In the genomic region with DNA sequence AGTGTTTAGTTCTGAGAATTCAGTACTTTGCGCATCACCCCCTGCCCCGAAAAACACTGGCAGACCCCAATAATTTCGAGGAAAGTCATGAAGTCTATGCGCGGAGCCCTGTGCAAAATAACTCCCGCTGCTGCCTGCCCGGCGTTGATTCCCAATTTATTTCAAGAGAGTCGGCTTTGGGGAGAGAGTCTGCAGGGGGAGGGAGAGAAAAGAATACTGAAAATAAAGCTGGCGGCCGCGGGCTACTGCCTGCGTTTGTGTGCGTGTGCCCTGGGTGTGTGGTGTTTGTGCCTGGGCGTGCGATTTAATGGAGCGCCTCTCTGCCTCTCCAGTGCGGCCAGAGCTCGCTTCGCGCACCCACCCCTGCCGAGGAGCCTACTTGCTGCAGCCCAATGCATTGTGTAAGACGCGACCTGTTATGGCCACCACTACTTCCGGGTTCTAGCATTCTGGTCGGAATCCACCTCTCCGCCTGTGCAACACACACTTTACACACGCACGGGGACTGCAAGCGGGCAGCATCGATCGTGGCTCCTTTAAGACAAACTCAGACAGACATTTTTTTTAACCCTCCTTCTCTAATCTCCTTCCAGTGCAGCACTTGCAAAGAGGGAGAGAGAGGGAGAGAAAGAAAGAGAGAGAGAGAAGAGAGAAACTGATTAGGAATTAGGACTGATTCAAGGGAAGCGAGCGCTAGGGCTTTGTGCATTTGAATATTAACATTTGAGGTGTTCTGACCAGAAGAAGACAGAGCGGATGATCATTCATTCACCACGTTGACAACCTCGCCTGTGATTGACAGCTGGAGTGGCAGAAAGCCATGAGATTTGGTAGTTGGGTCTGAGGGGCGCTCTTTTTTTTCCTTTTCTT, we compare ENCODE assay signal across 1 cellular context.
TF ChIP-seq lines count a peak whose summit lies in the region.

MEIS1 (plus strand) TSS at position 447 of the 870 bp plus-strand sequence. CDS start 732 bp downstream, outside the sequence.

TF ChIP-seq in K562, 482 proteins besides CTCF, POLR2A, EP300 and RAD21 (continued from another document and continues in another):
- no peak for TF ChIP-seq XRCC4 (IDR thresholded peaks at IDR 0.05; ENCODE audit: extremely low read depth, insufficient read depth, insufficient read length)
- no peak for TF ChIP-seq MAFF (IDR thresholded peaks at IDR 0.05; ENCODE audit: low read length)
- TF ChIP-seq SPI1 (IDR thresholded peaks at IDR 0.05; ENCODE audit: borderline replicate concordance, low read depth, low read length) = no peak
- peak; percentile 50 for TF ChIP-seq DACH1 (IDR thresholded peaks at IDR 0.05; ENCODE audit: partially characterized antibody)
- TF ChIP-seq TRIM25 (IDR thresholded peaks at IDR 0.05; ENCODE audit: borderline replicate concordance) = no peak
- TF ChIP-seq CEBPG (CRISPR knock-in tag; IDR thresholded peaks at IDR 0.05) = peak; percentile 81
- TF ChIP-seq CEBPG (tag; conservative IDR thresholded peaks at IDR 0.05 in 1 of 2, IDR thresholded peaks at IDR 0.05 in 1 of 2) = peak; percentile 81 to 92
- no peak for TF ChIP-seq ZNF584 (CRISPR knock-in tag; IDR thresholded peaks at IDR 0.05; ENCODE audit: low read depth)
- peak; percentile 18; the same call in 1 of the 2 replicates for TF ChIP-seq GATAD2A (IDR thresholded peaks at IDR 0.05)
- 0 out of 2 replicates have a peak, but pooled peaks have one; percentile 38 for TF ChIP-seq ZNF197 (CRISPR knock-in tag; IDR thresholded peaks at IDR 0.05; ENCODE audit: low read depth)
- TF ChIP-seq FOXK2 (conservative IDR thresholded peaks at IDR 0.05 in 1 of 2, IDR thresholded peaks at IDR 0.05 in 1 of 2; ENCODE audit: low read depth in 2 of 2) = peak; percentile 71 to 98
- TF ChIP-seq MYBL2 (IDR thresholded peaks at IDR 0.05; ENCODE audit: low read depth) = no peak
- TF ChIP-seq MYBL2 (CRISPR knock-in tag; IDR thresholded peaks at IDR 0.05; ENCODE audit: borderline replicate concordance) = no peak
- TF ChIP-seq ZNF764 (CRISPR knock-in tag; IDR thresholded peaks at IDR 0.05; ENCODE audit: low read depth) = no peak
- TF ChIP-seq TEAD1 (CRISPR knock-in tag; IDR thresholded peaks at IDR 0.05) = peak in 1 of 2 experiments; percentile 46; a peak in 1 of 4 replicates
- TF ChIP-seq SMARCE1 (IDR thresholded peaks at IDR 0.05) = peak; percentile 56; the same call in 1 of the 2 replicates
- TF ChIP-seq SUPT5H (IDR thresholded peaks at IDR 0.05) = peak; percentile 75
- no peak for TF ChIP-seq ZNF695 (CRISPR knock-in tag; IDR thresholded peaks at IDR 0.05)
- TF ChIP-seq, protein P1, sequence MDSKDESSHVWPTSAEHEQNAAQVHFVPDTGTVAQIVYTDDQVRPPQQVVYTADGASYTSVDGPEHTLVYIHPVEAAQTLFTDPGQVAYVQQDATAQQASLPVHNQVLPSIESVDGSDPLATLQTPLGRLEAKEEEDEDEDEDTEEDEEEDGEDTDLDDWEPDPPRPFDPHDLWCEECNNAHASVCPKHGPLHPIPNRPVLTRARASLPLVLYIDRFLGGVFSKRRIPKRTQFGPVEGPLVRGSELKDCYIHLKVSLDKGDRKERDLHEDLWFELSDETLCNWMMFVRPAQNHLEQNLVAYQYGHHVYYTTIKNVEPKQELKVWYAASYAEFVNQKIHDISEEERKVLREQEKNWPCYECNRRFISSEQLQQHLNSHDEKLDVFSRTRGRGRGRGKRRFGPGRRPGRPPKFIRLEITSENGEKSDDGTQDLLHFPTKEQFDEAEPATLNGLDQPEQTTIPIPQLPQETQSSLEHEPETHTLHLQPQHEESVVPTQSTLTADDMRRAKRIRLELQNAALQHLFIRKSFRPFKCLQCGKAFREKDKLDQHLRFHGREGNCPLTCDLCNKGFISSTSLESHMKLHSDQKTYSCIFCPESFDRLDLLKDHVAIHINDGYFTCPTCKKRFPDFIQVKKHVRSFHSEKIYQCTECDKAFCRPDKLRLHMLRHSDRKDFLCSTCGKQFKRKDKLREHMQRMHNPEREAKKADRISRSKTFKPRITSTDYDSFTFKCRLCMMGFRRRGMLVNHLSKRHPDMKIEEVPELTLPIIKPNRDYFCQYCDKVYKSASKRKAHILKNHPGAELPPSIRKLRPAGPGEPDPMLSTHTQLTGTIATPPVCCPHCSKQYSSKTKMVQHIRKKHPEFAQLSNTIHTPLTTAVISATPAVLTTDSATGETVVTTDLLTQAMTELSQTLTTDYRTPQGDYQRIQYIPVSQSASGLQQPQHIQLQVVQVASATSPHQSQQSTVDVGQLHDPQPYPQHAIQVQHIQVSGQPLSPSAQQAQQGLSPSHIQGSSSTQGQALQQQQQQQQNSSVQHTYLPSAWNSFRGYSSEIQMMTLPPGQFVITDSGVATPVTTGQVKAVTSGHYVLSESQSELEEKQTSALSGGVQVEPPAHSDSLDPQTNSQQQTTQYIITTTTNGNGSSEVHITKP (IDR thresholded peaks at IDR 0.05; ENCODE audit: partially characterized antibody) = peak; percentile 99
- TF ChIP-seq SIX5 (IDR thresholded peaks at IDR 0.05; ENCODE audit: borderline replicate concordance in 1 of 2, insufficient read depth in 1 of 2, low read depth in 1 of 2, low read length in 2 of 2) = peak in 1 of 2 experiments; percentile 33; a peak in 1 of 4 replicates
- peak; percentile 50; the same call in 1 of the 2 replicates for TF ChIP-seq TCF7 (IDR thresholded peaks at IDR 0.05; ENCODE audit: borderline replicate concordance)
- TF ChIP-seq MAZ (CRISPR knock-in tag; conservative IDR thresholded peaks at IDR 0.05 in 1 of 2, IDR thresholded peaks at IDR 0.05 in 1 of 2) = peak; percentile 62 to 68; a peak in 3 of 4 replicates
- TF ChIP-seq SMARCA4 (IDR thresholded peaks at IDR 0.05) = 0 out of 2 replicates have a peak, but pooled peaks have one; percentile 9
- TF ChIP-seq TAF1 (IDR thresholded peaks at IDR 0.05; ENCODE audit: control insufficient read depth, extremely low read depth, insufficient read depth, low read length, severe bottlenecking) = peak; percentile 88
- TF ChIP-seq ELF2 (CRISPR knock-in tag; IDR thresholded peaks at IDR 0.05) = peak; percentile 96
- TF ChIP-seq, protein P2, sequence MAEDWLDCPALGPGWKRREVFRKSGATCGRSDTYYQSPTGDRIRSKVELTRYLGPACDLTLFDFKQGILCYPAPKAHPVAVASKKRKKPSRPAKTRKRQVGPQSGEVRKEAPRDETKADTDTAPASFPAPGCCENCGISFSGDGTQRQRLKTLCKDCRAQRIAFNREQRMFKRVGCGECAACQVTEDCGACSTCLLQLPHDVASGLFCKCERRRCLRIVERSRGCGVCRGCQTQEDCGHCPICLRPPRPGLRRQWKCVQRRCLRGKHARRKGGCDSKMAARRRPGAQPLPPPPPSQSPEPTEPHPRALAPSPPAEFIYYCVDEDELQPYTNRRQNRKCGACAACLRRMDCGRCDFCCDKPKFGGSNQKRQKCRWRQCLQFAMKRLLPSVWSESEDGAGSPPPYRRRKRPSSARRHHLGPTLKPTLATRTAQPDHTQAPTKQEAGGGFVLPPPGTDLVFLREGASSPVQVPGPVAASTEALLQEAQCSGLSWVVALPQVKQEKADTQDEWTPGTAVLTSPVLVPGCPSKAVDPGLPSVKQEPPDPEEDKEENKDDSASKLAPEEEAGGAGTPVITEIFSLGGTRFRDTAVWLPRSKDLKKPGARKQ (CRISPR knock-in tag; IDR thresholded peaks at IDR 0.05) = no peak
- peak; percentile 37 for TF ChIP-seq E2F8 (IDR thresholded peaks at IDR 0.05; ENCODE audit: low read depth, partially characterized antibody)
- TF ChIP-seq, protein P3, sequence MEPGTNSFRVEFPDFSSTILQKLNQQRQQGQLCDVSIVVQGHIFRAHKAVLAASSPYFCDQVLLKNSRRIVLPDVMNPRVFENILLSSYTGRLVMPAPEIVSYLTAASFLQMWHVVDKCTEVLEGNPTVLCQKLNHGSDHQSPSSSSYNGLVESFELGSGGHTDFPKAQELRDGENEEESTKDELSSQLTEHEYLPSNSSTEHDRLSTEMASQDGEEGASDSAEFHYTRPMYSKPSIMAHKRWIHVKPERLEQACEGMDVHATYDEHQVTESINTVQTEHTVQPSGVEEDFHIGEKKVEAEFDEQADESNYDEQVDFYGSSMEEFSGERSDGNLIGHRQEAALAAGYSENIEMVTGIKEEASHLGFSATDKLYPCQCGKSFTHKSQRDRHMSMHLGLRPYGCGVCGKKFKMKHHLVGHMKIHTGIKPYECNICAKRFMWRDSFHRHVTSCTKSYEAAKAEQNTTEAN (CRISPR knock-in tag; IDR thresholded peaks at IDR 0.05) = peak; percentile 98
- TF ChIP-seq, protein P4, sequence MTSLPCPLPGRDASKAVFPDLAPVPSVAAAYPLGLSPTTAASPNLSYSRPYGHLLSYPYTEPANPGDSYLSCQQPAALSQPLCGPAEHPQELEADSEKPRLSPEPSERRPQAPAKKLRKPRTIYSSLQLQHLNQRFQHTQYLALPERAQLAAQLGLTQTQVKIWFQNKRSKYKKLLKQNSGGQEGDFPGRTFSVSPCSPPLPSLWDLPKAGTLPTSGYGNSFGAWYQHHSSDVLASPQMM (CRISPR knock-in tag; IDR thresholded peaks at IDR 0.05) = no peak
- no peak for TF ChIP-seq HMG20A (CRISPR knock-in tag; conservative IDR thresholded peaks at IDR 0.05)
- TF ChIP-seq, protein P5, sequence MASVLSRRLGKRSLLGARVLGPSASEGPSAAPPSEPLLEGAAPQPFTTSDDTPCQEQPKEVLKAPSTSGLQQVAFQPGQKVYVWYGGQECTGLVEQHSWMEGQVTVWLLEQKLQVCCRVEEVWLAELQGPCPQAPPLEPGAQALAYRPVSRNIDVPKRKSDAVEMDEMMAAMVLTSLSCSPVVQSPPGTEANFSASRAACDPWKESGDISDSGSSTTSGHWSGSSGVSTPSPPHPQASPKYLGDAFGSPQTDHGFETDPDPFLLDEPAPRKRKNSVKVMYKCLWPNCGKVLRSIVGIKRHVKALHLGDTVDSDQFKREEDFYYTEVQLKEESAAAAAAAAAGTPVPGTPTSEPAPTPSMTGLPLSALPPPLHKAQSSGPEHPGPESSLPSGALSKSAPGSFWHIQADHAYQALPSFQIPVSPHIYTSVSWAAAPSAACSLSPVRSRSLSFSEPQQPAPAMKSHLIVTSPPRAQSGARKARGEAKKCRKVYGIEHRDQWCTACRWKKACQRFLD (CRISPR knock-in tag; IDR thresholded peaks at IDR 0.05) = 0 out of 2 replicates have a peak, but pooled peaks have one; percentile 51
- peak in 1 of 2 experiments; percentile 96; a peak in 2 of 4 replicates for TF ChIP-seq NONO (IDR thresholded peaks at IDR 0.05; ENCODE audit: low read depth in 2 of 2, low read length in 1 of 2)
- TF ChIP-seq ZNF143 (CRISPR knock-in tag; IDR thresholded peaks at IDR 0.05) = no peak
- no peak for TF ChIP-seq ZNF785 (CRISPR knock-in tag; IDR thresholded peaks at IDR 0.05)
- TF ChIP-seq RFX5 (IDR thresholded peaks at IDR 0.05; ENCODE audit: low read depth, low read length) = peak; percentile 63; the same call in 1 of the 2 replicates
- TF ChIP-seq, protein P6, sequence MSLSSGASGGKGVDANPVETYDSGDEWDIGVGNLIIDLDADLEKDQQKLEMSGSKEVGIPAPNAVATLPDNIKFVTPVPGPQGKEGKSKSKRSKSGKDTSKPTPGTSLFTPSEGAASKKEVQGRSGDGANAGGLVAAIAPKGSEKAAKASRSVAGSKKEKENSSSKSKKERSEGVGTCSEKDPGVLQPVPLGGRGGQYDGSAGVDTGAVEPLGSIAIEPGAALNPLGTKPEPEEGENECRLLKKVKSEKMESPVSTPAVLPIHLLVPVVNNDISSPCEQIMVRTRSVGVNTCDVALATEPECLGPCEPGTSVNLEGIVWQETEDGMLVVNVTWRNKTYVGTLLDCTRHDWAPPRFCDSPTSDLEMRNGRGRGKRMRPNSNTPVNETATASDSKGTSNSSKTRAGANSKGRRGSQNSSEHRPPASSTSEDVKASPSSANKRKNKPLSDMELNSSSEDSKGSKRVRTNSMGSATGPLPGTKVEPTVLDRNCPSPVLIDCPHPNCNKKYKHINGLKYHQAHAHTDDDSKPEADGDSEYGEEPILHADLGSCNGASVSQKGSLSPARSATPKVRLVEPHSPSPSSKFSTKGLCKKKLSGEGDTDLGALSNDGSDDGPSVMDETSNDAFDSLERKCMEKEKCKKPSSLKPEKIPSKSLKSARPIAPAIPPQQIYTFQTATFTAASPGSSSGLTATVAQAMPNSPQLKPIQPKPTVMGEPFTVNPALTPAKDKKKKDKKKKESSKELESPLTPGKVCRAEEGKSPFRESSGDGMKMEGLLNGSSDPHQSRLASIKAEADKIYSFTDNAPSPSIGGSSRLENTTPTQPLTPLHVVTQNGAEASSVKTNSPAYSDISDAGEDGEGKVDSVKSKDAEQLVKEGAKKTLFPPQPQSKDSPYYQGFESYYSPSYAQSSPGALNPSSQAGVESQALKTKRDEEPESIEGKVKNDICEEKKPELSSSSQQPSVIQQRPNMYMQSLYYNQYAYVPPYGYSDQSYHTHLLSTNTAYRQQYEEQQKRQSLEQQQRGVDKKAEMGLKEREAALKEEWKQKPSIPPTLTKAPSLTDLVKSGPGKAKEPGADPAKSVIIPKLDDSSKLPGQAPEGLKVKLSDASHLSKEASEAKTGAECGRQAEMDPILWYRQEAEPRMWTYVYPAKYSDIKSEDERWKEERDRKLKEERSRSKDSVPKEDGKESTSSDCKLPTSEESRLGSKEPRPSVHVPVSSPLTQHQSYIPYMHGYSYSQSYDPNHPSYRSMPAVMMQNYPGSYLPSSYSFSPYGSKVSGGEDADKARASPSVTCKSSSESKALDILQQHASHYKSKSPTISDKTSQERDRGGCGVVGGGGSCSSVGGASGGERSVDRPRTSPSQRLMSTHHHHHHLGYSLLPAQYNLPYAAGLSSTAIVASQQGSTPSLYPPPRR (CRISPR knock-in tag; IDR thresholded peaks at IDR 0.05; ENCODE audit: borderline replicate concordance) = no peak
- TF ChIP-seq RBBP5 (IDR thresholded peaks at IDR 0.05; ENCODE audit: borderline replicate concordance, insufficient read depth, low read length, poor library complexity, severe bottlenecking) = peak; percentile 27
